23 cellular contexts compared by ENCODE assay signal in the genomic region with DNA sequence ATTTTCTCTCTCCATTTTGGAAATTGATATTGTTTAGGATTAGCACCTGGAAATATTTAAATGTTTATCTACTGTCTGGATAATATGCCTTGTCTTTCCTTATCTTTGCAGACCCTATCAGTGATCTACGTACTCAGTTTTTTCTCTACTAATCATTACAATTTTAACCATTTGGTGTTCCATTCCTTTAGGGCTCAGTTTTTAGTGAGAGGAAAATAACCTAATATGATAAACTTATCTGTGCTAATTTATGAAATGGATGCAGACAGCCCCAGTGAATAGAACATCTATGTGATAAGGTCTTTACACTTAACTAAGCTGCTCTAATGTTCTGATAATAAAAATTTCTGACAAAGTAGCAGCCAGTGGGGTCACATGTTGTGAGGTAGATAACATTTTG.
DNase-seq lines count a peak whose midpoint lies in the region; ATAC-seq, FAIRE-seq and TF ChIP-seq lines count a peak whose summit lies in the region.
"Had no signal": no experiment of that assay in that cellular context is flagged by ENCODE, and none has a peak within 500 bp of the region (broad histone marks: within the 10 kb centered on the region; RNA-seq: fewer than 3 reads in every experiment).

No MANE protein-coding gene starts in this region.

- H3K4me3 ChIP-seq in GM23338 = no peak overlapping the region
- no peak overlapping the region for H3K4me3 ChIP-seq in SK-N-SH (ENCODE audit: low read depth in 2 of 2, low read length in 1 of 2)
- H3K4me3 ChIP-seq in mesendoderm (ENCODE audit: low read length) = no peak overlapping the region
- H3K4me3 ChIP-seq: A549; BLaER1 treated with 17β-estradiol and CSF1 and Interleukin-3, amounts not matched to agents 10 nM and 100 nM had no signal

- H2BK5ac ChIP-seq in mesendoderm (ENCODE audit: low read length) = no peak overlapping the region

- H3K9me3 ChIP-seq in SK-N-SH = no peaks in the 10 kb centered on the region
- H3K9me3 ChIP-seq: A549; BLaER1 treated with 17β-estradiol and CSF1 and Interleukin-3, amounts not matched to agents 10 nM and 100 nM; Caco-2 had no signal

- H2BK15ac ChIP-seq in mesendoderm (replicated peaks; ENCODE audit: low read depth) = no peak overlapping the region

- no peak overlapping the region for H4K8ac ChIP-seq in mesendoderm (ENCODE audit: low read depth, low read length)

- no peak overlapping the region for H2AK5ac ChIP-seq in mesendoderm (ENCODE audit: low read length)

- peak in 1 of 2 experiments; percentile 15; a peak in 1 of 4 replicates for TF ChIP-seq EP300 in SK-N-SH (IDR thresholded peaks at IDR 0.05; ENCODE audit: borderline replicate concordance in 1 of 2, low read depth in 1 of 2, low read length in 1 of 2)

- no peak overlapping the region for H3K4ac ChIP-seq in mesendoderm (ENCODE audit: low read depth, low read length)

- H3F3A ChIP-seq in GM23338 (replicated peaks; ENCODE audit: low read depth) (no peaks in the 10 kb centered on the region), SK-N-SH (replicated peaks; ENCODE audit: insufficient read depth) (no peaks in the 10 kb centered on the region)

- CTCF ChIA-PET in SK-N-SH (lab: Yijun Ruan, JAX) = interaction anchor here (0.5 to 1.3 kb wide), 3 partner anchors 16 to 553 kb away, joined by 3 read pairs; no protein-coding TSS in a partner anchor

- H3K4me1 Mint-ChIP-seq in GM23338 = peaks cover 4% of the 10 kb centered on the region; the same call in 2 of the 3 replicates
- H3K4me1 Mint-ChIP-seq: B cell had no signal

- 0 out of 2 replicates have a peak overlapping the region, but pooled peaks have one; percentile 4 for H3K27ac Mint-ChIP-seq in GM23338
- H3K27ac Mint-ChIP-seq: B cell; CD4-positive, alpha-beta T cell; CD8-positive, alpha-beta T cell had no signal

- H3K4me1 ChIP-seq in GM23338 (ENCODE audit: insufficient read depth) (0 out of 2 replicates have a peak, but pooled peaks cover 5% of the 10 kb centered on the region), SK-N-SH (ENCODE audit: control insufficient read depth in 1 of 2, insufficient read depth in 2 of 2, low read depth in 1 of 2, low read length in 1 of 2) (no peaks in the 10 kb centered on the region; a peak in 1 of 4 replicates), mesendoderm (ENCODE audit: control insufficient read depth, low read depth, low read length) (no peaks in the 10 kb centered on the region), foreskin keratinocyte (no peaks in the 10 kb centered on the region)
- H3K4me1 ChIP-seq: A549; BLaER1 treated with 17β-estradiol and CSF1 and Interleukin-3, amounts not matched to agents 10 nM and 100 nM; Caco-2 had no signal

- H3K79me1 ChIP-seq in mesendoderm (ENCODE audit: low read length) = no peaks in the 10 kb centered on the region

- TF ChIP-seq CTCF in GM23338 (conservative IDR thresholded peaks at IDR 0.05; ENCODE audit: low read depth in 2 of 2) (no peak), SK-N-SH (IDR thresholded peaks at IDR 0.05) (no peak), foreskin keratinocyte (conservative IDR thresholded peaks at IDR 0.05) (no peak)

- ATAC-seq in GM23338 = no peak
- ATAC-seq in foreskin keratinocyte = no peak
- ATAC-seq in HG03439 (IDR thresholded peaks at IDR 0.05; ENCODE audit: unreplicated experiment) = no peak
- ATAC-seq: A549; CD8-positive, alpha-beta T cell had no signal

- H3K9me2 ChIP-seq in GM23338 (ENCODE audit: insufficient read depth) = no peaks in the 10 kb centered on the region
- H3K9me2 ChIP-seq in SK-N-SH = no peaks in the 10 kb centered on the region

- H3K18ac ChIP-seq in mesendoderm (ENCODE audit: low read length) = no peak overlapping the region

- H3K9ac ChIP-seq in SK-N-SH = no peak overlapping the region
- H3K9ac ChIP-seq in mesendoderm (ENCODE audit: low read length) = no peak overlapping the region
- H3K9ac ChIP-seq: BLaER1 treated with 17β-estradiol and CSF1 and Interleukin-3, amounts not matched to agents 10 nM and 100 nM had no signal

- peak; percentile 50 for FAIRE-seq in GM12892 (lab: Jason Lieb, UNC)
- FAIRE-seq: A549, D721Med, G401.6, GM12891, GM18507 had no signal

- DNase-seq in GM12892 (ENCODE audit: insufficient read length) (no peak), GM23338 (ENCODE audit: low spot score) (no peak), SK-N-SH (peak; percentile 4), mesendoderm (peak; percentile 28), NCI-H1694 (lab: John Stamatoyannopoulos, UW) (no peak), foreskin keratinocyte (no peak)
- DNase-seq: AML-193; Caco-2; Calu3; CD4-positive, alpha-beta T cell; CD8-positive, alpha-beta T cell; DMS79 treated with DMSO at 0.1 percent for 48 hours; GF-D8 had no signal

- no peak overlapping the region for H4K5ac ChIP-seq in mesendoderm (ENCODE audit: low read length)

- H3K27me3 ChIP-seq in GM23338 (ENCODE audit: insufficient read depth) (no peaks in the 10 kb centered on the region), SK-N-SH (ENCODE audit: insufficient read depth) (no peaks in the 10 kb centered on the region), mesendoderm (ENCODE audit: insufficient read depth, low read length, poor library complexity) (no peaks in the 10 kb centered on the region), foreskin keratinocyte (no peaks in the 10 kb centered on the region)
- H3K27me3 ChIP-seq: BLaER1 treated with 17β-estradiol and CSF1 and Interleukin-3, amounts not matched to agents 10 nM and 100 nM had no signal

- H3K23ac ChIP-seq in mesendoderm (ENCODE audit: low read length) = no peak overlapping the region

- WGBS in SK-N-SH (ENCODE audit: low lambda C conversion rate) = 45% methylated on average over 1 of the region's 1 CpG
- WGBS in mesendoderm (ENCODE audit: extremely low coverage, insufficient coverage, low lambda C conversion rate) = no CpG with 5 or more reads among the region's 1 CpG

- H3K36me3 ChIP-seq in GM23338 (ENCODE audit: insufficient read depth) (no peaks in the 10 kb centered on the region), SK-N-SH (replicated peaks in 1 of 2; ENCODE audit: control insufficient read depth in 1 of 2, insufficient read depth in 2 of 2, low read length in 1 of 2) (no peaks in the 10 kb centered on the region), mesendoderm (ENCODE audit: control insufficient read depth, insufficient read depth, low read length) (no peaks in the 10 kb centered on the region)
- H3K36me3 ChIP-seq: BLaER1 treated with 17β-estradiol and CSF1 and Interleukin-3, amounts not matched to agents 10 nM and 100 nM had no signal

- H3K9me3 Mint-ChIP-seq in GM23338 = no peaks in the 10 kb centered on the region
- H3K9me3 Mint-ChIP-seq: CD4-positive, alpha-beta T cell; CD8-positive, alpha-beta T cell had no signal

- H4K20me1 ChIP-seq in GM23338 (replicated peaks; ENCODE audit: insufficient read depth) = no peaks in the 10 kb centered on the region
- no peaks in the 10 kb centered on the region for H4K20me1 ChIP-seq in SK-N-SH (ENCODE audit: insufficient read depth)
- H4K20me1 ChIP-seq: BLaER1 treated with 17β-estradiol and CSF1 and Interleukin-3, amounts not matched to agents 10 nM and 100 nM had no signal

- no peak overlapping the region for H2BK120ac ChIP-seq in mesendoderm (ENCODE audit: low read depth, low read length)

- H3K27ac ChIP-seq in GM23338 (ENCODE audit: low read depth) (no peak overlapping the region), SK-N-SH (ENCODE audit: low read depth in 2 of 2, low read length in 1 of 2) (no peak overlapping the region), mesendoderm (ENCODE audit: low read depth, low read length) (no peak overlapping the region), foreskin keratinocyte (no peak overlapping the region)
- H3K27ac ChIP-seq: 22Rv1; A549; BLaER1 treated with 17β-estradiol and CSF1 and Interleukin-3, amounts not matched to agents 10 nM and 100 nM; C4-2B had no signal

- H3K36me3 Mint-ChIP-seq in GM23338 (ENCODE audit: low read depth) = no peaks in the 10 kb centered on the region
- H3K36me3 Mint-ChIP-seq: CD8-positive, alpha-beta T cell had no signal

- H3K79me2 ChIP-seq in GM23338 (replicated peaks; ENCODE audit: insufficient read depth) (no peaks in the 10 kb centered on the region), SK-N-SH (ENCODE audit: insufficient read depth) (no peaks in the 10 kb centered on the region), mesendoderm (ENCODE audit: control insufficient read depth, insufficient read depth, low read length) (no peaks in the 10 kb centered on the region)

- H3K27me3 Mint-ChIP-seq in GM23338 (ENCODE audit: insufficient read depth, low read depth, poor library complexity) = no peaks in the 10 kb centered on the region
- H3K27me3 Mint-ChIP-seq: B cell; CD4-positive, alpha-beta T cell had no signal

- TF ChIP-seq POLR2A in GM12892 (IDR thresholded peaks at IDR 0.05; ENCODE audit: low read depth, low read length) = no peak

- POLR2A ChIA-PET in SK-N-SH (lab: Yijun Ruan, JAX) = no interaction called here

- no peak for TF ChIP-seq RAD21 in SK-N-SH (IDR thresholded peaks at IDR 0.05; ENCODE audit: low read length)

- H3K56ac ChIP-seq in mesendoderm (ENCODE audit: low read length) = no peak overlapping the region

- no peak overlapping the region for H3K4me2 ChIP-seq in GM23338
- H3K4me2 ChIP-seq in SK-N-SH = no peak overlapping the region
- no peak overlapping the region for H3K4me2 ChIP-seq in mesendoderm (ENCODE audit: low read length)
- H3K4me2 ChIP-seq: A549; BLaER1 treated with 17β-estradiol and CSF1 and Interleukin-3, amounts not matched to agents 10 nM and 100 nM had no signal

- H3K4me3 Mint-ChIP-seq in GM23338 = no peak overlapping the region
- H3K4me3 Mint-ChIP-seq: B cell; CD4-positive, alpha-beta T cell; CD8-positive, alpha-beta T cell had no signal

- H2AFZ ChIP-seq in GM23338 (no peak overlapping the region), SK-N-SH (ENCODE audit: low read depth) (no peak overlapping the region)

TF ChIP-seq in GM23338, 12 proteins besides CTCF, POLR2A, EP300 and RAD21 (continues in another document):
- no peak for TF ChIP-seq NANOG (IDR thresholded peaks at IDR 0.05; ENCODE audit: borderline replicate concordance)
- no peak for TF ChIP-seq POLR2AphosphoS5 (IDR thresholded peaks at IDR 0.05; ENCODE audit: low read depth)
- no peak for TF ChIP-seq ZNF331 (CRISPR knock-in tag; IDR thresholded peaks at IDR 0.05; ENCODE audit: low read depth)
- TF ChIP-seq ZNF114 (CRISPR knock-in tag; IDR thresholded peaks at IDR 0.05) = no peak
- no peak for TF ChIP-seq JUNB (IDR thresholded peaks at IDR 0.05; ENCODE audit: unreplicated experiment)
- no peak for TF ChIP-seq EZH2phosphoT487 (IDR thresholded peaks at IDR 0.05; ENCODE audit: unreplicated experiment)

TF ChIP-seq in SK-N-SH, 30 proteins besides CTCF, POLR2A, EP300 and RAD21:
- TF ChIP-seq RCOR1 (IDR thresholded peaks at IDR 0.05; ENCODE audit: low read length) = no peak
- no peak for TF ChIP-seq NFIC (IDR thresholded peaks at IDR 0.05; ENCODE audit: borderline replicate concordance)
- TF ChIP-seq CHD2 (IDR thresholded peaks at IDR 0.05; ENCODE audit: low read length, partially characterized antibody) = peak; percentile 25
- TF ChIP-seq GATA2 (CRISPR knock-in tag; IDR thresholded peaks at IDR 0.05) = peak; percentile 85
TF ChIP-seq in SK-N-SH: peak in this region for 2.

Comparison
In these comparisons a context has a peak if more than half of its experiments do, and no peak if none do; other contexts are left out.
1. DNase-seq: peak in SK-N-SH (single experiment) and mesendoderm (single experiment); none in GM12892 (single experiment), GM23338 (single experiment), NCI-H1694 (single experiment) and foreskin keratinocyte (0 of 2).